15 cellular contexts compared by ENCODE assay signal in the genomic region with DNA sequence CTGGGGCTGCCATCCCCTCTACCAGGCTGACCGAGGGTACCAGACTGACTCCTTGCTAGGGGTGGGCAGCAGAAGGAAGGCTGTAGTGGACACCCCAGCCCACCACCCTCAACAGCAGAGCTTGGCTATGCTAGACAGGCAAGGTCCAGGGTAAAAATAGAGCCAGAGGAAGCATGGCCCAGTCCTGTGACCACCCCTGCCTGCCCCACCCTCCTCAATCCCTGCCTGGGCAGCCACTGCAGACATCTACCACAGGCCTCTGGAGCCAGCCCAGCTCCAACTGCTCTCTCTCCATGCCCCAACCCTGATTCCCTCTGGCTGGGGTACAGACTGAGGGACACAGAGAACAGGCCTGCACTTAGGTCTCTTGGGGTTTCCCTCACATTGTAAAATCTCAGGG. TPM values are rescaled to one million over a fixed set of nuclear protein-coding genes. Genes with fewer than 3 reads are reported as not detected.
A peak's percentile ranks its signal among the peaks of the same experiment; 100 is the strongest.
DNase-seq lines count a peak whose midpoint lies in the region; ATAC-seq and TF ChIP-seq lines count a peak whose summit lies in the region.
"Had no signal": no experiment of that assay in that cellular context is flagged by ENCODE, and none has a peak within 500 bp of the region (broad histone marks: within the 10 kb centered on the region; RNA-seq: fewer than 3 reads in every experiment).

No MANE protein-coding gene starts in this region.

- CTCF ChIA-PET in HEK293 (lab: Yijun Ruan, JAX) = interaction anchor here (0.6 to 7.4 kb wide), 3 partner anchors 43 to 119 kb away, joined by 3 to 54 read pairs (median 4); no protein-coding TSS in a partner anchor

- intact Hi-C loops in dorsolateral prefrontal cortex (cut with DNase I) = loop anchor here (5.0 kb wide), 3 partner anchors 42 to 97 kb away; partner anchors contain the start of genes ILF2 (in 1 of the 2) and INTS3 (in 1 of the 2)
- intact Hi-C loops in spleen (cut with DNase I; ENCODE audit: low total_unique reads) = no loop called here

- no peak for TF ChIP-seq CTCF in HEK293 (tag by site-specific recombination; IDR thresholded peaks at IDR 0.05)
- no peak for TF ChIP-seq CTCF in dorsolateral prefrontal cortex (IDR thresholded peaks at IDR 0.05 in 54 of 56, conservative IDR thresholded peaks at IDR 0.05 in 2 of 56; ENCODE audit: low read depth in 1 of 56, partially characterized antibody in 56 of 56)
- TF ChIP-seq CTCF in spleen (IDR thresholded peaks at IDR 0.05 in 8 of 11, conservative IDR thresholded peaks at IDR 0.05 in 3 of 11) = no peak

- POLR2A ChIA-PET in HEK293 (lab: Yijun Ruan, JAX) = interaction anchor here (0.9 to 1.5 kb wide), 3 partner anchors 16 to 63 kb away, joined by 3 to 6 read pairs (median 3); no protein-coding TSS in a partner anchor

- TF ChIP-seq POLR2A in spleen (IDR thresholded peaks at IDR 0.05) = no peak

- WGBS in spleen, 5 donors = 67 to 100% (median 93%) methylated on average over 1 of the region's 1 CpG

- H3K36me3 ChIP-seq in HEK293 (ENCODE audit: control insufficient read depth in 2 of 2, insufficient read depth in 1 of 2, low read length in 2 of 2) (peaks cover 0 to 10% of the 10 kb centered on the region in 2 experiments; a peak in 2 of 3 replicates), spleen (peaks cover 0 to 6% (median 0%) of the 10 kb centered on the region in 6 donors)

- H3K4me3 ChIP-seq in HEK293 (ENCODE audit: low read depth, low read length) (no peak overlapping the region), dorsolateral prefrontal cortex (peak overlapping the region in 29 of 59 donors; percentile 1 to 75 (median 61)), spleen (no peak overlapping the region)
- H3K4me3 ChIP-seq: GM12878 had no signal

- H3K27ac ChIP-seq in HEK293 (ENCODE audit: extremely low read depth, low read depth, low read length) (no peak overlapping the region), dorsolateral prefrontal cortex (peak overlapping the region in 56 of 59 donors; percentile 31 to 97 (median 92)), spleen (peak overlapping the region in 7 of 8 donors; percentile 22 to 84 (median 38))

- ATAC-seq in GM18520 (IDR thresholded peaks at IDR 0.05; ENCODE audit: unreplicated experiment) (no peak), GM18873 (IDR thresholded peaks at IDR 0.05; ENCODE audit: low FRiP score, unreplicated experiment) (no peak), GM21786 (IDR thresholded peaks at IDR 0.05; ENCODE audit: unreplicated experiment) (no peak)
- ATAC-seq: GM12878, left colon had no signal

- no peaks in the 10 kb centered on the region for H3K27me3 ChIP-seq in dorsolateral prefrontal cortex
- no peaks in the 10 kb centered on the region for H3K27me3 ChIP-seq in spleen (replicated peaks in 1 of 7)

- DNase-seq in dorsolateral prefrontal cortex (peak in 2 of 10 donors; percentile 46 to 47), medulla oblongata (ENCODE audit: extremely low spot score) (peak; percentile 75), spleen (no peak), NCI-H1092 treated with DMSO at 0.1 percent for 48 hours (lab: John Stamatoyannopoulos, UW) (no peak)
- DNase-seq: activated CD4-positive, CD25-positive, alpha-beta regulatory T cell treated with anti-CD3 and anti-CD28 coated beads, Interleukin-2, amount 50 U/mL, for 72 hours; effector CD8-positive, alpha-beta T cell; GOT3; left colon; NCI-H2171 had no signal

- no peaks in the 10 kb centered on the region for H3K9me3 ChIP-seq in HEK293 (ENCODE audit: control insufficient read depth, insufficient read depth, low read depth, low read length)
- no peaks in the 10 kb centered on the region for H3K9me3 ChIP-seq in spleen

- H3K4me1 ChIP-seq in HEK293 (ENCODE audit: control insufficient read depth, insufficient read depth, low read length) (0 out of 2 replicates have a peak, but pooled peaks cover 3% of the 10 kb centered on the region), spleen (peaks cover 0 to 80% (median 29%) of the 10 kb centered on the region in 6 donors)

TF ChIP-seq in HEK293, 187 proteins besides CTCF, POLR2A, EP300 and RAD21:
- no peak for TF ChIP-seq ZNF19 (tag by site-specific recombination; IDR thresholded peaks at IDR 0.05; ENCODE audit: low read depth)
- no peak for TF ChIP-seq PATZ1 (tag by site-specific recombination; IDR thresholded peaks at IDR 0.05)
- 0 out of 2 replicates have a peak, but pooled peaks have one; percentile 19 for TF ChIP-seq ZNF223 (tag by site-specific recombination; IDR thresholded peaks at IDR 0.05)
- no peak for TF ChIP-seq ZNF10 (tag by site-specific recombination; IDR thresholded peaks at IDR 0.05)

RNA-seq across cellular contexts. Expression of gene S100A1, which starts 1.7 kb away (rescaled TPM):
- total RNA-seq in dorsolateral prefrontal cortex = 100 to 1,000 TPM; 162 to 726 (median 281) TPM
- total RNA-seq in spleen = 1 to 10 TPM in 1 of 7 donors, not detected in 6; 2.6 TPM
- 10 to 100 TPM in 1 of 3 donors, 1 to 10 TPM in 2; 1.7 to 39.7 (median 8.2) TPM for polyA plus RNA-seq in spleen
- total RNA-seq: GM12878, urinary bladder had no signal

RNA-seq across cellular contexts. Expression of gene S100A13, which starts 2.7 kb away (rescaled TPM):
- 100 to 1,000 TPM in 56 of 120 experiments, 10 to 100 TPM in 64; 52.0 to 204 (median 98.7) TPM for total RNA-seq in dorsolateral prefrontal cortex
- total RNA-seq in spleen = 100 to 1,000 TPM in 1 of 7 donors, 10 to 100 TPM in 6; 48.8 to 103 (median 72.4) TPM
- polyA plus RNA-seq in spleen = 100 to 1,000 TPM; 118 to 146 (median 143) TPM

RNA-seq across cellular contexts. Expression of gene CHTOP, which starts 3.9 kb away (rescaled TPM):
- total RNA-seq in dorsolateral prefrontal cortex (100 to 1,000 TPM in 1 of 120 experiments, 10 to 100 TPM in 119; 62.0 to 109 (median 76.4) TPM), spleen (100 to 1,000 TPM in 2 of 7 donors, 10 to 100 TPM in 5; 70.7 to 108 (median 86.3) TPM)
- 10 to 100 TPM; 58.1 to 84.1 (median 73.1) TPM for polyA plus RNA-seq in spleen

RNA-seq across cellular contexts. Expression of gene S100A14, which starts 13.8 kb away (rescaled TPM):
- total RNA-seq in dorsolateral prefrontal cortex (1 to 10 TPM in 23 of 120 experiments, under 1 TPM in 30, not detected in 67; 0.36 to 2.9 (median 0.96) TPM), spleen (1 to 10 TPM in 1 of 7 donors, under 1 TPM in 3, not detected in 3; 0.28 to 1.0 (median 0.75) TPM)
- 1 to 10 TPM; 1.2 to 3.0 (median 2.0) TPM for polyA plus RNA-seq in spleen

RNA-seq across cellular contexts. Expression of gene S100A16, which starts 17.0 kb away (rescaled TPM):
- total RNA-seq in dorsolateral prefrontal cortex = 10 to 100 TPM; 17.4 to 84.9 (median 28.3) TPM
- 100 to 1,000 TPM in 3 of 7 donors, 10 to 100 TPM in 4; 78.0 to 111 (median 97.0) TPM for total RNA-seq in spleen
- 100 to 1,000 TPM in 1 of 3 donors, 10 to 100 TPM in 2; 52.0 to 101 (median 68.2) TPM for polyA plus RNA-seq in spleen

Comparison
In these comparisons a context has a peak if more than half of its experiments do, and no peak if none do; other contexts are left out.
1. RNA of gene S100A1, which starts 1.7 kb away (total RNA-seq): 162 to 726 TPM in dorsolateral prefrontal cortex; 2.6 TPM in spleen; every median in the first group is over 10 times any median in the second.